Comparison of ENCODE assay signal across 17 cellular contexts in the genomic region with DNA sequence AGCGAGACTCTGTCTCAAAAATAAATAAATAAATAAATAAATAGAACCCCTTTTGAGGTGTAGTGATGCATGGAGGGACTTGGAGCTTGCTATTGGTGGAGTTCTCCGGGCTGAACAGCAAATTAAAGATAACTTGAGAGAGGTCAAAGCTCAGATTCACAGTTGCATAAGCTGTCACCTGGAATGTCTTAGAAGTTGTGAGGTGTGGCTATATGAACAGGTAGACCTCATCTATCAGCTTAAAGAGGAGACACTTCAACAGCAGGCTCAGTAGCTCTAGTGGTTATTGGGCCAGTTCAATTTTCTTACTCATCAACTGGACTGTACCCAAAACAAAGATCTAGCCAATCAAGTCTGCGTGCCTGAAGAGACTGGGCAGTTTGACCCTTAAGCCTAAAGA. TPM values are rescaled to one million over a fixed set of nuclear protein-coding genes. Genes with fewer than 3 reads are reported as not detected.
"Had no signal": no experiment of that assay in that cellular context is flagged by ENCODE, and none has a peak within 500 bp of the region (broad histone marks: within the 10 kb centered on the region; RNA-seq: fewer than 3 reads in every experiment).

No MANE protein-coding gene starts in this region.

- H3K4me3 ChIP-seq: body of pancreas, colonic mucosa, gastrocnemius medialis, heart left ventricle, neural progenitor cell, pancreas, stomach, thoracic aorta had no signal

- ATAC-seq: body of pancreas, gastrocnemius medialis, heart left ventricle, pancreas, sciatic nerve, WTC11 had no signal

- DNase-seq: activated CD4-positive, alpha-beta T cell treated with anti-CD3 and anti-CD28 coated beads, Interleukin-2, amount 10 ng/mL, durations not matched to agents 7 days and 5 days; activated CD8-positive, alpha-beta memory T cell treated with anti-CD3 and anti-CD28 coated beads for 24 hours; activated gamma-delta T cell treated with Interleukin-2 at 50 U/mL for 16 hours; amniotic stem cell; body of pancreas; caudate nucleus; colonic mucosa; gastrocnemius medialis; heart left ventricle; naive B cell; pancreas; stimulated activated CD4-positive, alpha-beta T cell treated with anti-CD3 and anti-CD28 coated beads, Interleukin-1b, Interleukin-23, amount 100 ng/mL, for 48 hours; stomach had no signal

RNA-seq across cellular contexts. Expression of gene SMIM33, which starts 23.5 kb away (rescaled TPM):
- total RNA-seq: body of pancreas, gastrocnemius medialis, pancreas, sciatic nerve, thoracic aorta, WTC11 had no signal
